23 cellular contexts compared by ENCODE assay signal in the genomic region with DNA sequence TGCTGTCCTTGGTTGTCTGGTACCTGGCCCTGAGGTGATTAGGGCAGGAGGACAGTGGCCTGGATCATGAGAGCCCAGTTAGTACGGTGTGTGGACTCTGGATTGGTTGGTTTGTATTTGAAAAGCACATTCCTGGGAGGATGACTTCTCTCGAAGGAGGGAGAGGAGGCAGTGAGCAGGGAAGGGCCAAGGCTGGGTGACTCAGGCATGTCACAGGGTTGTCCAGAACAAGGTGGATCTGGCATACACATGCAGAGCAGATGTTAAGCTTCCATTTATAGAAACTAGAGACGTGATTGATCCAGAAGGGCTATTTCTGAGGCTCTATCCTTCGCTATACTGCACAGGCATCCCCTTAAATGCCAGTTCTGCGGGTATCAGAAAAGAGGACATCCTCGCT. TPM values are rescaled to one million over a fixed set of nuclear protein-coding genes. Genes with fewer than 3 reads are reported as not detected.
A peak's percentile ranks its signal among the peaks of the same experiment; 100 is the strongest.
DNase-seq lines count a peak whose midpoint lies in the region; ATAC-seq and TF ChIP-seq lines count a peak whose summit lies in the region.
"Had no signal": no experiment of that assay in that cellular context is flagged by ENCODE, and none has a peak within 500 bp of the region (broad histone marks: within the 10 kb centered on the region; RNA-seq: fewer than 3 reads in every experiment).

No MANE protein-coding gene starts in this region.

- H3K36me3 Mint-ChIP-seq in natural killer cell treated with Interleukin-12 subunit alpha and Interleukin-12 subunit beta and Interleukin-15 and Interleukin-18, amount 100 ng/mL, for 72 hours = no peaks in the 10 kb centered on the region

- peak overlapping the region in 1 of 2 donors; percentile 2 for H3K27ac Mint-ChIP-seq in natural killer cell treated with Interleukin-12 subunit alpha and Interleukin-12 subunit beta and Interleukin-15 and Interleukin-18, amount 100 ng/mL, for 72 hours
- H3K27ac Mint-ChIP-seq: stimulated activated naive CD8-positive, alpha-beta T cell treated with anti-CD3 and anti-CD28 coated beads, Interleukin-15, Interleukin-2, amounts not matched to agents 100 ng/mL and 50 ng/mL, for 24 hours had no signal

- TF ChIP-seq CTCF in left ventricle myocardium inferior (IDR thresholded peaks at IDR 0.05; ENCODE audit: borderline replicate concordance) (no peak), RWPE2 (IDR thresholded peaks at IDR 0.05; ENCODE audit: poor library complexity, severe bottlenecking) (no peak), fibroblast of lung (conservative IDR thresholded peaks at IDR 0.05 in 1 of 2, IDR thresholded peaks at IDR 0.05 in 1 of 2; ENCODE audit: low read depth in 1 of 2, low read length in 2 of 2) (no peak), vagina (IDR thresholded peaks at IDR 0.05) (no peak)

- H3K27me3 ChIP-seq in left ventricle myocardium inferior (ENCODE audit: low read depth) (peaks cover 3% of the 10 kb centered on the region), RWPE2 (ENCODE audit: insufficient read depth, poor library complexity, severe bottlenecking) (no peaks in the 10 kb centered on the region), fibroblast of lung (ENCODE audit: control insufficient read depth, insufficient read depth, low read length) (no peaks in the 10 kb centered on the region), vagina (no peaks in the 10 kb centered on the region)

- no peaks in the 10 kb centered on the region for H3K9me3 Mint-ChIP-seq in natural killer cell treated with Interleukin-12 subunit alpha and Interleukin-12 subunit beta and Interleukin-15 and Interleukin-18, amount 100 ng/mL, for 72 hours

- H3K9ac ChIP-seq in fibroblast of lung (ENCODE audit: insufficient read depth, low read length) = no peak overlapping the region

- no peak overlapping the region for H3K4me3 ChIP-seq in left ventricle myocardium inferior
- no peak overlapping the region for H3K4me3 ChIP-seq in RWPE2 (ENCODE audit: severe bottlenecking)
- no peak overlapping the region for H3K4me3 ChIP-seq in fibroblast of lung (replicated peaks in 1 of 4; ENCODE audit: control extremely low read depth in 1 of 4, insufficient read depth in 1 of 4, low read depth in 3 of 4, low read length in 4 of 4)
- H3K4me3 ChIP-seq in vagina = no peak overlapping the region
- H3K4me3 ChIP-seq: lung had no signal

- H3K36me3 ChIP-seq in left ventricle myocardium inferior (no peaks in the 10 kb centered on the region), RWPE2 (ENCODE audit: low read depth) (no peaks in the 10 kb centered on the region), fibroblast of lung (ENCODE audit: control insufficient read depth, insufficient read depth, low read length) (no peaks in the 10 kb centered on the region), vagina (no peaks in the 10 kb centered on the region)

- H3K27ac ChIP-seq in left ventricle myocardium inferior (replicated peaks) = no peak overlapping the region
- H3K27ac ChIP-seq in RWPE2 (ENCODE audit: poor library complexity, severe bottlenecking) = no peak overlapping the region
- H3K27ac ChIP-seq in fibroblast of lung (ENCODE audit: insufficient read depth, low read length) = peak overlapping the region; percentile 54
- no peak overlapping the region for H3K27ac ChIP-seq in vagina

- TF ChIP-seq POLR2A in vagina (IDR thresholded peaks at IDR 0.05) = no peak

- peaks cover 0 to 3% of the 10 kb centered on the region in 2 donors for H3K4me1 Mint-ChIP-seq in natural killer cell treated with Interleukin-12 subunit alpha and Interleukin-12 subunit beta and Interleukin-15 and Interleukin-18, amount 100 ng/mL, for 72 hours (ENCODE audit: low read depth in 2 of 2)
- H3K4me1 Mint-ChIP-seq: naive thymus-derived CD8-positive, alpha-beta T cell had no signal

- DNase-seq in left ventricle myocardium superior (no peak), left ventricle myocardium inferior (no peak), RWPE2 (ENCODE audit: low spot score) (no peak), fibroblast of lung (ENCODE audit: low read depth in 2 of 2) (peak; percentile 59 to 65), vagina (ENCODE audit: extremely low spot score in 2 of 2) (no peak), superior temporal gyrus (ENCODE audit: extremely low spot score) (no peak)
- DNase-seq in natural killer cell treated with Interleukin-12 subunit alpha and Interleukin-12 subunit beta and Interleukin-15 and Interleukin-18, amount 100 ng/mL, for 72 hours (ENCODE audit: low spot score) = no peak
- DNase-seq: activated CD4-positive, alpha-beta T cell treated with anti-CD3 and anti-CD28 coated beads, Interleukin-2, amount 50 U/mL, for 48 hours; activated naive CD4-positive, alpha-beta T cell treated with anti-CD3 and anti-CD28 coated beads, Interleukin-2, amount 50 U/mL, for 16 hours; activated T-cell treated with anti-CD3 and anti-CD28 coated beads, Interleukin-2, amount 50 U/mL, for 1 hour; caudate nucleus; COR-L47; effector CD8-positive, alpha-beta T cell; naive thymus-derived CD8-positive, alpha-beta T cell; NCI-H2029 treated with DMSO at 0.1 percent for 48 hours; NCI-H526 had no signal

- H3K4me1 ChIP-seq in left ventricle myocardium inferior = peaks cover 6% of the 10 kb centered on the region
- no peaks in the 10 kb centered on the region for H3K4me1 ChIP-seq in RWPE2 (ENCODE audit: insufficient read depth, poor library complexity, severe bottlenecking)
- H3K4me1 ChIP-seq in fibroblast of lung (ENCODE audit: control insufficient read depth, extremely low read depth, insufficient read depth, low read length) = peaks cover 8% of the 10 kb centered on the region
- H3K4me1 ChIP-seq in vagina = no peaks in the 10 kb centered on the region

- peak overlapping the region; percentile 32 for H3K4me2 ChIP-seq in fibroblast of lung (ENCODE audit: extremely low read depth, insufficient read depth, low read length)

- H4K20me1 ChIP-seq in fibroblast of lung (ENCODE audit: control insufficient read depth, extremely low read depth, insufficient read depth, low read length) = no peaks in the 10 kb centered on the region

- H3K9me3 ChIP-seq in left ventricle myocardium inferior (replicated peaks) (peaks cover 3% of the 10 kb centered on the region), RWPE2 (ENCODE audit: severe bottlenecking) (no peaks in the 10 kb centered on the region), fibroblast of lung (ENCODE audit: control insufficient read depth, insufficient read depth, low read depth, low read length) (no peaks in the 10 kb centered on the region), vagina (no peaks in the 10 kb centered on the region)

- H3K4me3 Mint-ChIP-seq in natural killer cell treated with Interleukin-12 subunit alpha and Interleukin-12 subunit beta and Interleukin-15 and Interleukin-18, amount 100 ng/mL, for 72 hours = no peak overlapping the region
- H3K4me3 Mint-ChIP-seq: naive thymus-derived CD8-positive, alpha-beta T cell; stimulated activated naive CD8-positive, alpha-beta T cell treated with anti-CD3 and anti-CD28 coated beads, Interleukin-15, Interleukin-2, amounts not matched to agents 100 ng/mL and 50 ng/mL, for 24 hours had no signal

- intact Hi-C loops in left ventricle myocardium superior (cut with micrococcal nuclease) = no loop called here
- intact Hi-C loops in left ventricle myocardium inferior (cut with micrococcal nuclease) = no loop called here
- intact Hi-C loops in vagina (cut with DNase I) = no loop called here

- H2AFZ ChIP-seq in fibroblast of lung (ENCODE audit: low read length) = no peak overlapping the region

- H3K27me3 Mint-ChIP-seq in natural killer cell treated with Interleukin-12 subunit alpha and Interleukin-12 subunit beta and Interleukin-15 and Interleukin-18, amount 100 ng/mL, for 72 hours = peaks cover 25 to 46% of the 10 kb centered on the region in 2 donors

- ATAC-seq in left ventricle myocardium superior (peak; percentile 55), RWPE2 (ENCODE audit: low read depth) (peak; percentile 75), HG02840 (IDR thresholded peaks at IDR 0.05; ENCODE audit: low FRiP score, unreplicated experiment) (no peak)
- no peak for ATAC-seq in natural killer cell treated with Interleukin-12 subunit alpha and Interleukin-12 subunit beta and Interleukin-15 and Interleukin-18, amount 100 ng/mL, for 72 hours
- ATAC-seq: naive thymus-derived CD8-positive, alpha-beta T cell had no signal

- H3K79me2 ChIP-seq in fibroblast of lung (ENCODE audit: control insufficient read depth, insufficient read depth, low read length) = no peaks in the 10 kb centered on the region

RNA-seq across cellular contexts. Expression of a gene that starts 34.4 kb away (rescaled TPM):
- total RNA-seq in left ventricle myocardium superior = not detected
- not detected for total RNA-seq in left ventricle myocardium inferior
- total RNA-seq in fibroblast of lung = not detected in 2 replicates
- not detected in 2 replicates for polyA plus RNA-seq in fibroblast of lung
- not detected in 2 replicates for polyA plus RNA-seq in fibroblast of lung (2012)
- not detected in 2 replicates for polyA minus RNA-seq in fibroblast of lung (ENCODE audit: low replicate concordance)
- total RNA-seq in natural killer cell treated with Interleukin-12 subunit alpha and Interleukin-12 subunit beta and Interleukin-15 and Interleukin-18, amount 100 ng/mL, for 72 hours = not detected
- total RNA-seq in vagina = not detected
- total RNA-seq: A673; frontal cortex; lung; naive thymus-derived CD8-positive, alpha-beta T cell; OCI-LY7; pulmonary artery endothelial cell had no signal
- polyA plus RNA-seq: lung; naive thymus-derived CD8-positive, alpha-beta T cell had no signal

RNA-seq across cellular contexts. Expression of a gene that starts 46.8 kb away (rescaled TPM):
- total RNA-seq in left ventricle myocardium superior (33.1 TPM), left ventricle myocardium inferior (33.7 TPM), fibroblast of lung (3.3 and 19.7 TPM in 2 replicates), vagina (134 TPM)
- 0.46 and 4.4 TPM in 2 replicates for polyA plus RNA-seq in fibroblast of lung
- polyA plus RNA-seq in fibroblast of lung (2012) = 0.60 and 5.0 TPM in 2 replicates
- 2.4 and 12.4 TPM in 2 replicates for polyA minus RNA-seq in fibroblast of lung (ENCODE audit: low replicate concordance)
- total RNA-seq in natural killer cell treated with Interleukin-12 subunit alpha and Interleukin-12 subunit beta and Interleukin-15 and Interleukin-18, amount 100 ng/mL, for 72 hours = under 1 TPM in 1 of 2 donors, not detected in 1; 0.11 TPM

RNA-seq across cellular contexts. Expression of a gene that starts 54.5 kb away (rescaled TPM):
- total RNA-seq in left ventricle myocardium superior (0.74 TPM), left ventricle myocardium inferior (1.5 TPM), fibroblast of lung (0.51 and 2.0 TPM in 2 replicates), vagina (0.74 TPM)
- polyA plus RNA-seq in fibroblast of lung = 0.03 and 0.27 TPM in 2 replicates
- 0.24 TPM in 1 of 2 replicates, not detected in the other for polyA plus RNA-seq in fibroblast of lung (2012)
- polyA minus RNA-seq in fibroblast of lung (ENCODE audit: low replicate concordance) = not detected in 2 replicates
- not detected for total RNA-seq in natural killer cell treated with Interleukin-12 subunit alpha and Interleukin-12 subunit beta and Interleukin-15 and Interleukin-18, amount 100 ng/mL, for 72 hours
- total RNA-seq: A673, OCI-LY7 had no signal

Comparison
In these comparisons a context has a peak if more than half of its experiments do, and no peak if none do; other contexts are left out.
1. ATAC-seq: peak in left ventricle myocardium superior (single experiment) and RWPE2 (single experiment); none in natural killer cell treated with Interleukin-12 subunit alpha and Interleukin-12 subunit beta and Interleukin-15 and Interleukin-18, amount 100 ng/mL, for 72 hours (0 of 2) and HG02840 (single experiment).
2. DNase-seq: peak in fibroblast of lung (2 of 2); none in left ventricle myocardium superior (single experiment), left ventricle myocardium inferior (single experiment), RWPE2 (single experiment), natural killer cell treated with Interleukin-12 subunit alpha and Interleukin-12 subunit beta and Interleukin-15 and Interleukin-18, amount 100 ng/mL, for 72 hours (single experiment), vagina (0 of 2) and superior temporal gyrus (single experiment).